26 cellular contexts compared by ENCODE assay signal in the genomic region with DNA sequence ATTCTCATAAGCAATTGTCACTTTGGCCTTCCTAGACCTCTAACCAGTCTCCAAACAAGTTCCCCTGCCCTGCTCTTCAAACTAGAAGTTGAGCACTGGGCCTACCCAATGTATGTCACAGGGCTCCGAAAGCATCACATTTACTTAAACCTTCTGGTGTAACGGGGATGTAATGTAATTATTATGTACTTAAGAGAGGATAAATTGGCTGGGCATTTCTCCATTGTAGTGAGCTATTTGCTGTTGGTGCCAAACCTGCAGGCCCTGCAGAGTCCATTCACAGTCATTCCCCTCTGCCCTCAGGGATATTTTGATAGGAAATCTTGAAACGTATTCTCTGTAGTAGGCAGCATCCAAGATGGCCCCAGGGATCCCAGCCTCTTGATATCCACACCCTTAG.
"Had no signal": no experiment of that assay in that cellular context is flagged by ENCODE, and none has a peak within 500 bp of the region (broad histone marks: within the 10 kb centered on the region; RNA-seq: fewer than 3 reads in every experiment).

No MANE protein-coding gene starts in this region.

- H3K4me1 ChIP-seq: left lung, neural progenitor cell, prostate gland, right atrium auricular region had no signal

- ATAC-seq: heart right ventricle; left cardiac atrium; left lung; naive thymus-derived CD4-positive, alpha-beta T cell; sciatic nerve; stimulated activated naive CD8-positive, alpha-beta T cell treated with anti-CD3 and anti-CD28 coated beads, Interleukin-15, amount 100 ng/mL, for 72 hours had no signal

- H3K9me3 ChIP-seq: esophagus squamous epithelium, left lung, prostate gland, right atrium auricular region, suprapubic skin, transverse colon had no signal

- H3K4me2 ChIP-seq: neural progenitor cell, smooth muscle cell had no signal

- H3K27ac ChIP-seq: heart right ventricle, left lung, neural progenitor cell, prostate gland, right atrium auricular region, suprapubic skin, transverse colon had no signal

- H2AFZ ChIP-seq: neural progenitor cell had no signal

- DNase-seq: effector memory CD4-positive, alpha-beta T cell; esophagus squamous epithelium; foreskin melanocyte; glutamatergic neuron; heart right ventricle; hippocampal formation; left cardiac atrium; left lung; mesendoderm; midbrain; naive thymus-derived CD4-positive, alpha-beta T cell; stimulated activated CD4-positive, alpha-beta T cell treated with anti-CD3 and anti-CD28 coated beads, Interleukin-12 subunit alpha, Interleukin-12 subunit beta, amount 100 ng/mL, for 4 hours; stimulated activated CD4-positive, alpha-beta T cell treated with anti-CD3 and anti-CD28 coated beads, Interleukin-1b, Interleukin-23, amount 100 ng/mL, for 48 hours; stimulated activated CD4-positive, alpha-beta T cell treated with anti-CD3 and anti-CD28 coated beads, Interleukin-4, amount 100 ng/mL, for 1 hour; stimulated activated CD8-positive, alpha-beta memory T cell treated with anti-CD3 and anti-CD28 coated beads, Interleukin-4, amount 100 ng/mL, for 48 hours; stimulated activated naive CD4-positive, alpha-beta T cell; stimulated activated naive CD8-positive, alpha-beta T cell treated with anti-CD3 and anti-CD28 coated beads, Interleukin-15, amount 100 ng/mL, for 72 hours; transverse colon had no signal

- FAIRE-seq: endothelial cell of umbilical vein, islet of Langerhans had no signal

- H3K4me3 ChIP-seq: esophagus squamous epithelium, heart right ventricle, left lung, neural progenitor cell, prostate gland, right atrium auricular region, smooth muscle cell, suprapubic skin, transverse colon had no signal

- H3K27me3 ChIP-seq: left lung, neural progenitor cell, right atrium auricular region, suprapubic skin, transverse colon had no signal

- H3K36me3 ChIP-seq: esophagus squamous epithelium, heart right ventricle, left lung, neural progenitor cell, prostate gland, right atrium auricular region, suprapubic skin, transverse colon had no signal
